ENCODE assay signal across 8 cellular contexts in the genomic region with DNA sequence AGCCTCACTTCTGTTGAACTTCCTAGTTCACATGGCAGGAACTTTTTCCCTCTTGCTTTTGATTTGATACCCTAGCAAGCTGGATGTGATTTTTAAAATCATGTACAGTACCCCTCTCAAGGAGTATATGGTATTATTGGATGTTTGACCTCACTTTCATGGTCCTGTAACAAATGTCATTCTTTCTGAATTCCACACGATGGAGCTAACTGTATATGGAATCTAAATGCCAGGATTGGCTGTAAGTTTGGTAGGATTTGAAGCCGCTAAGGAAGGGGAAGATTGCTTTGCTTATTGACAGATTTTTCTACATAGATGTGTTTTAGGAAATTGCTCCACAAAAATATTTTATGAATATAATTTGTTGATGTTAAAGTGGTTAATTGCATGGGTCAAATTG. TPM values are rescaled to one million over a fixed set of nuclear protein-coding genes. Genes with fewer than 3 reads are reported as not detected.
DNase-seq lines count a peak whose midpoint lies in the region; ATAC-seq lines count a peak whose summit lies in the region.

No MANE protein-coding gene starts in this region.

- DNase-seq in DMS 273 treated with DMSO at 0.1 percent for 48 hours (lab: John Stamatoyannopoulos, UW) (peak; percentile 29), LoVo (ENCODE audit: low spot score) (peak; percentile 66), astrocyte of the hippocampus (ENCODE audit: low read depth, low spot score) (peak; percentile 65), kidney glomerular epithelial cell (lab: John Stamatoyannopoulos, UW) (peak; percentile 29), GF-D8 (lab: John Stamatoyannopoulos, UW) (no peak), posterior vena cava (ENCODE audit: low spot score) (no peak), NCI-H2029 (lab: John Stamatoyannopoulos, UW) (no peak)

- ATAC-seq in GM18868 (IDR thresholded peaks at IDR 0.05; ENCODE audit: unreplicated experiment): no peak

- intact Hi-C loops in posterior vena cava (cut with DNase I): no loop called here

RNA-seq across cellular contexts. Expression of a gene that starts 18.3 kb away (rescaled TPM):
- total RNA-seq in posterior vena cava: 10 to 100 TPM; 12.3 to 14.1 TPM

RNA-seq across cellular contexts. Expression of a gene that starts 18.4 kb away (rescaled TPM):
- 1 to 10 TPM; 5.7 to 6.0 TPM for total RNA-seq in posterior vena cava

Comparison
In these comparisons a context has a peak if more than half of its experiments do, and no peak if none do; other contexts are left out.
1. DNase-seq: peak in DMS 273 treated with DMSO at 0.1 percent for 48 hours (single experiment), LoVo (single experiment), astrocyte of the hippocampus (single experiment) and kidney glomerular epithelial cell (single experiment); none in GF-D8 (single experiment), posterior vena cava (single experiment) and NCI-H2029 (single experiment).